25 cellular contexts compared by ENCODE assay signal in genomic region chr9:102113191-102113590, GRCh38.
"Had no signal": no experiment of that assay in that cellular context is flagged by ENCODE, and none has a peak within 500 bp of the region (broad histone marks: within the 10 kb centered on the region; RNA-seq: fewer than 3 reads in every experiment).

No MANE protein-coding gene starts in this region.

- H3K4me1 Mint-ChIP-seq: central memory CD8-positive, alpha-beta T cell; nephron; stimulated activated naive B cell treated with anti-CD40 and anti-IgM and Interleukin-4, amounts not matched to agents 10 μg/mL and 1 μg/mL and 100 μg/mL, for 72 hours; stimulated activated naive CD8-positive, alpha-beta T cell treated with anti-CD3 and anti-CD28 coated beads, Interleukin-15, amount 100 ng/mL, for 72 hours had no signal

- H3K4me3 Mint-ChIP-seq: central memory CD8-positive, alpha-beta T cell; dendritic cell treated with granulocyte-macrophage colony-stimulating factor and Interleukin-4, amounts not matched to agents 40 ng/mL and 50 ng/mL, for 4 days; effector memory CD8-positive, alpha-beta T cell; nephron; stimulated activated naive B cell treated with anti-CD40 and anti-IgM and Interleukin-4, amounts not matched to agents 10 μg/mL and 1 μg/mL and 100 μg/mL, for 72 hours; stimulated activated naive CD8-positive, alpha-beta T cell treated with anti-CD3 and anti-CD28 coated beads, Interleukin-15, amount 100 ng/mL, for 72 hours had no signal

- H3K27ac Mint-ChIP-seq: dendritic cell treated with granulocyte-macrophage colony-stimulating factor and Interleukin-4, amounts not matched to agents 40 ng/mL and 50 ng/mL, for 4 days; effector memory CD8-positive, alpha-beta T cell; nephron; progenitor cell of endocrine pancreas; stimulated activated naive B cell treated with anti-CD40 and anti-IgM and Interleukin-4, amounts not matched to agents 10 μg/mL and 1 μg/mL and 100 μg/mL, for 72 hours; stimulated activated naive CD8-positive, alpha-beta T cell treated with anti-CD3 and anti-CD28 coated beads, Interleukin-15, amount 100 ng/mL, for 72 hours had no signal

- ATAC-seq: effector memory CD8-positive, alpha-beta T cell; foreskin keratinocyte; heart right ventricle; left cardiac atrium; lower lobe of right lung; pancreas; right lobe of liver; stimulated activated naive B cell treated with anti-CD40 and anti-IgM and Interleukin-4, amounts not matched to agents 10 μg/mL and 1 μg/mL and 100 μg/mL, for 72 hours; stimulated activated naive CD8-positive, alpha-beta T cell treated with anti-CD3 and anti-CD28 coated beads, Interleukin-15, amount 100 ng/mL, for 72 hours had no signal

- H3K9me3 ChIP-seq: lower lobe of right lung, pancreas, right lobe of liver, thoracic aorta, transverse colon had no signal

- H3K36me3 Mint-ChIP-seq: stimulated activated naive B cell treated with anti-CD40 and anti-IgM and Interleukin-4, amounts not matched to agents 10 μg/mL and 1 μg/mL and 100 μg/mL, for 72 hours had no signal

- H3K27me3 Mint-ChIP-seq: central memory CD8-positive, alpha-beta T cell; dendritic cell treated with granulocyte-macrophage colony-stimulating factor and Interleukin-4, amounts not matched to agents 40 ng/mL and 50 ng/mL, for 4 days; effector memory CD8-positive, alpha-beta T cell; progenitor cell of endocrine pancreas; stimulated activated naive B cell treated with anti-CD40 and anti-IgM and Interleukin-4, amounts not matched to agents 10 μg/mL and 1 μg/mL and 100 μg/mL, for 72 hours; stimulated activated naive CD8-positive, alpha-beta T cell treated with anti-CD3 and anti-CD28 coated beads, Interleukin-15, amount 100 ng/mL, for 72 hours had no signal

- H3K4me3 ChIP-seq: esophagus muscularis mucosa, heart right ventricle, left ventricle myocardium inferior, lower lobe of right lung, pancreas, right lobe of liver, spleen, thoracic aorta, transverse colon had no signal

- DNase-seq: effector memory CD8-positive, alpha-beta T cell; heart right ventricle; hypothalamus; left cardiac atrium; left ventricle myocardium inferior; lower lobe of right lung; mesenchymal stem cell; midbrain; occipital lobe; pancreas; right lobe of liver; spleen; stimulated activated CD4-positive, alpha-beta T cell treated with anti-CD3 and anti-CD28 coated beads, Interleukin-2, amount 100 ng/mL, for 24 hours; stimulated activated CD4-positive, alpha-beta T cell treated with anti-CD3 and anti-CD28 coated beads, Interleukin-4, amount 100 ng/mL, for 4 hours; stimulated activated naive B cell treated with anti-CD40 and anti-IgM and Interleukin-4, amounts not matched to agents 10 μg/mL and 1 μg/mL and 100 μg/mL, for 72 hours; stimulated activated naive CD8-positive, alpha-beta T cell treated with anti-CD3 and anti-CD28 coated beads, Interleukin-15, amount 100 ng/mL, for 72 hours; substantia nigra; transverse colon had no signal
